ENCODE assay signal across 12 cellular contexts in genomic region chr1:159817276-159818041, GRCh38. TPM values are rescaled to one million over a fixed set of nuclear protein-coding genes. Genes with fewer than 3 reads are reported as not detected.
DNase-seq lines count a peak whose midpoint lies in the region; ATAC-seq, FAIRE-seq and TF ChIP-seq lines count a peak whose summit lies in the region.
"Had no signal": no experiment of that assay in that cellular context is flagged by ENCODE, and none has a peak within 500 bp of the region (broad histone marks: within the 10 kb centered on the region; RNA-seq: fewer than 3 reads in every experiment).

No MANE protein-coding gene starts in this region.

- H3K9ac ChIP-seq in kidney (ENCODE audit: low read length in 2 of 2) = no peak overlapping the region
- H3K9ac ChIP-seq: BLaER1 had no signal

- DNase-seq in LNCaP clone FGC (ENCODE audit: low read depth) (peak; percentile 78), NCI-H526 (lab: John Stamatoyannopoulos, UW) (peak; percentile 73 to 74), dermis blood vessel endothelial cell (peak; percentile 77), kidney (no peak)
- DNase-seq in activated naive CD4-positive, alpha-beta T cell treated with Interleukin-2 at 50 U/mL for 16 hours = no peak
- DNase-seq: activated naive CD4-positive, alpha-beta T cell treated with anti-CD3 and anti-CD28 coated beads, Interleukin-2, amount 50 U/mL, for 16 hours; effector CD4-positive, alpha-beta T cell; nephron progenitor cell had no signal

- 0 out of 2 replicates have a peak overlapping the region, but pooled peaks have one; percentile 17 for H3K27ac ChIP-seq in 22Rv1
- no peak overlapping the region for H3K27ac ChIP-seq in kidney (ENCODE audit: low read depth in 2 of 2, low read length in 2 of 2)
- H3K27ac ChIP-seq: BLaER1 had no signal

- no peaks in the 10 kb centered on the region for H3K9me3 ChIP-seq in kidney (ENCODE audit: control insufficient read depth in 1 of 2, low read length in 2 of 2)
- H3K9me3 ChIP-seq: BLaER1 had no signal

- intact Hi-C loops in kidney (cut with DNase I) = no loop called here

- no peak for FAIRE-seq in kidney (lab: Jason Lieb, UNC)

- H3K36me3 ChIP-seq in kidney (ENCODE audit: control insufficient read depth in 1 of 2, insufficient read depth in 2 of 2, low read length in 2 of 2) = no peaks in the 10 kb centered on the region
- H3K36me3 ChIP-seq: BLaER1 had no signal

- TF ChIP-seq CTCF in 22Rv1 (IDR thresholded peaks at IDR 0.05) (no peak), LNCaP clone FGC (IDR thresholded peaks at IDR 0.05; ENCODE audit: control insufficient read depth, extremely low read depth, insufficient read depth) (no peak), kidney (IDR thresholded peaks at IDR 0.05; ENCODE audit: borderline replicate concordance, extremely low read depth, insufficient read depth) (no peak)

- no peak for ATAC-seq in GM18520 (IDR thresholded peaks at IDR 0.05; ENCODE audit: unreplicated experiment)
- no peak for ATAC-seq in HG03521 (IDR thresholded peaks at IDR 0.05; ENCODE audit: unreplicated experiment)

- H3K4me3 ChIP-seq in LNCaP clone FGC (ENCODE audit: low read depth, low read length) = no peak overlapping the region
- no peak overlapping the region for H3K4me3 ChIP-seq in kidney (ENCODE audit: low read length in 2 of 2)
- H3K4me3 ChIP-seq: BLaER1 had no signal

- no peaks in the 10 kb centered on the region for H3K4me1 ChIP-seq in kidney (ENCODE audit: control insufficient read depth in 1 of 2, insufficient read depth in 1 of 2, low read depth in 1 of 2, low read length in 2 of 2)
- H3K4me1 ChIP-seq: BLaER1 had no signal

RNA-seq across cellular contexts. Expression of gene SLAMF8, which starts 9.2 kb away (rescaled TPM):
- total RNA-seq in dermis blood vessel endothelial cell (not detected in 2 replicates), kidney (12.0 TPM)
- 1.8 TPM for polyA plus RNA-seq in kidney (ENCODE audit: insufficient read depth, low read depth, low replicate concordance)

RNA-seq across cellular contexts. Expression of gene FCRL6, which starts 15.3 kb away (rescaled TPM):
- total RNA-seq in dermis blood vessel endothelial cell (not detected in 2 replicates), kidney (1.4 TPM)
- 0.45 TPM for polyA plus RNA-seq in kidney (ENCODE audit: insufficient read depth, low read depth, low replicate concordance)

RNA-seq across cellular contexts. Expression of gene DUSP23, which starts 36.7 kb away (rescaled TPM):
- total RNA-seq in dermis blood vessel endothelial cell (29.0 and 47.6 TPM in 2 replicates), kidney (128 TPM)
- 327 TPM for polyA plus RNA-seq in kidney (ENCODE audit: insufficient read depth, low read depth, low replicate concordance)

RNA-seq across cellular contexts. Expression of gene VSIG8, which starts 45.0 kb away (rescaled TPM):
- 0.09 TPM in 1 of 2 replicates, not detected in the other for total RNA-seq in dermis blood vessel endothelial cell
- total RNA-seq in kidney = not detected
- polyA plus RNA-seq in kidney (ENCODE audit: insufficient read depth, low read depth, low replicate concordance) = 8.1 TPM

Comparison
In these comparisons a context has a peak if more than half of its experiments do, and no peak if none do; other contexts are left out.
1. DNase-seq: peak in LNCaP clone FGC (single experiment), NCI-H526 (2 of 2) and dermis blood vessel endothelial cell (single experiment); none in activated naive CD4-positive, alpha-beta T cell treated with Interleukin-2 at 50 U/mL for 16 hours (single experiment) and kidney (single experiment).
2. RNA of gene SLAMF8, which starts 9.2 kb away (total RNA-seq): 12.0 TPM in kidney (single experiment); not detected in dermis blood vessel endothelial cell; every median in the first group is over 10 times any median in the second.